2 cellular contexts compared by ENCODE assay signal in genomic region chr9:81717061-81717746, GRCh38.
A peak's percentile ranks its signal among the peaks of the same experiment; 100 is the strongest.
TF ChIP-seq lines count a peak whose summit lies in the region.

No MANE protein-coding gene starts in this region.

TF ChIP-seq in A549, 52 proteins besides CTCF, POLR2A, EP300 and RAD21:
- no peak for TF ChIP-seq SMC3 (IDR thresholded peaks at IDR 0.05)
- TF ChIP-seq ZNF302 (CRISPR knock-in tag; IDR thresholded peaks at IDR 0.05): no peak
- TF ChIP-seq CBX2 (IDR thresholded peaks at IDR 0.05; ENCODE audit: borderline replicate concordance, low read depth): no peak
- no peak for TF ChIP-seq CHD2 (IDR thresholded peaks at IDR 0.05; ENCODE audit: low read length, partially characterized antibody)
- TF ChIP-seq GATA3 (IDR thresholded peaks at IDR 0.05; ENCODE audit: borderline replicate concordance): no peak
- no peak for TF ChIP-seq ZSCAN20 (CRISPR knock-in tag; IDR thresholded peaks at IDR 0.05)
- no peak for TF ChIP-seq TP53 (CRISPR knock-in tag; IDR thresholded peaks at IDR 0.05)

TF ChIP-seq in H1, 55 proteins besides CTCF, POLR2A, EP300 and RAD21:
- TF ChIP-seq CHD2 (IDR thresholded peaks at IDR 0.05; ENCODE audit: low read length) (no peak), SP4 (IDR thresholded peaks at IDR 0.05; ENCODE audit: low read length) (no peak), BACH1 (IDR thresholded peaks at IDR 0.05; ENCODE audit: low read length) (peak; percentile 83)
